ENCODE assay signal across 10 cellular contexts in genomic region chr11:77407613-77408012, GRCh38.
DNase-seq lines count a peak whose midpoint lies in the region; ATAC-seq, FAIRE-seq and TF ChIP-seq lines count a peak whose summit lies in the region.
"Had no signal": no experiment of that assay in that cellular context is flagged by ENCODE, and none has a peak within 500 bp of the region (broad histone marks: within the 10 kb centered on the region; RNA-seq: fewer than 3 reads in every experiment).

No MANE protein-coding gene starts in this region.

- H4K20me1 ChIP-seq in hepatocyte (ENCODE audit: insufficient read depth, poor library complexity, severe bottlenecking): peaks cover 7% of the 10 kb centered on the region

- FAIRE-seq in HTR-8/SVneo (lab: Jason Lieb, UNC): peak; percentile 63

- H3K9me3 ChIP-seq in hepatocyte (ENCODE audit: low read depth): no peaks in the 10 kb centered on the region
- H3K9me3 ChIP-seq in vagina: no peaks in the 10 kb centered on the region

- H3K79me2 ChIP-seq in hepatocyte: peaks cover 83% of the 10 kb centered on the region

- H3K27me3 ChIP-seq in hepatocyte: no peaks in the 10 kb centered on the region
- H3K27me3 ChIP-seq in vagina: no peaks in the 10 kb centered on the region

- no peak overlapping the region for H2AFZ ChIP-seq in hepatocyte

- 8% methylated on average over 4 of the region's 4 CpGs for WGBS in hepatocyte (ENCODE audit: low lambda C conversion rate, missing lambda C conversion rate)

- H3K36me3 ChIP-seq in hepatocyte (replicated peaks; ENCODE audit: insufficient read depth, low read depth) (no peaks in the 10 kb centered on the region), vagina (no peaks in the 10 kb centered on the region)

- H3K4me2 ChIP-seq in hepatocyte: peak overlapping the region; percentile 14

- peaks cover 21% of the 10 kb centered on the region for H3K4me1 ChIP-seq in hepatocyte (ENCODE audit: insufficient read depth)
- H3K4me1 ChIP-seq in vagina: peaks cover 37% of the 10 kb centered on the region

- no peaks in the 10 kb centered on the region for H3K9me2 ChIP-seq in hepatocyte (replicated peaks; ENCODE audit: insufficient read depth)

- no peak for TF ChIP-seq POLR2A in vagina (IDR thresholded peaks at IDR 0.05)

- DNase-seq in AG04449 (ENCODE audit: low read depth, low spot score) (peak; percentile 36), HTR-8/SVneo (ENCODE audit: insufficient read length, low spot score) (peak; percentile 76), T1000 (lab: John Stamatoyannopoulos, UW) (peak; percentile 31), hepatocyte (ENCODE audit: low spot score) (peak; percentile 69), T-helper 9 cell (no peak), vagina (ENCODE audit: extremely low spot score in 2 of 2) (no peak)
- no peak for DNase-seq in activated CD4-positive, alpha-beta T cell treated with anti-CD3 and anti-CD28 coated beads for 1 hour
- DNase-seq: foreskin melanocyte; stimulated activated naive CD8-positive, alpha-beta T cell treated with anti-CD3 and anti-CD28 coated beads, Interleukin-15, amount 100 ng/mL, for 72 hours had no signal

- intact Hi-C loops in vagina (cut with DNase I): no loop called here

- POLR2A ChIA-PET in AG04449 (lab: Yijun Ruan, JAX): interaction anchor here (0.6 to 1.2 kb wide), 2 partner anchors 16 to 30 kb away, joined by 3 to 5 read pairs; no protein-coding TSS in a partner anchor

- CTCF ChIA-PET in AG04449 (lab: Yijun Ruan, JAX): interaction anchor here (0.7 to 1.6 kb wide), 5 partner anchors 19 to 280 kb away, joined by 3 to 5 read pairs (median 3); partner anchors contain the start of gene MYO7A

- H3K27ac ChIP-seq in hepatocyte: peak overlapping the region; percentile 41
- H3K27ac ChIP-seq in vagina: no peak overlapping the region

- TF ChIP-seq CTCF in AG04449 (IDR thresholded peaks at IDR 0.05; ENCODE audit: insufficient read depth, low read length, missing control alignments) (no peak), hepatocyte (IDR thresholded peaks at IDR 0.05; ENCODE audit: poor library complexity) (no peak), vagina (IDR thresholded peaks at IDR 0.05) (no peak)

- ATAC-seq in HG03196 (IDR thresholded peaks at IDR 0.05; ENCODE audit: unreplicated experiment): no peak
- ATAC-seq: stimulated activated naive CD8-positive, alpha-beta T cell treated with anti-CD3 and anti-CD28 coated beads, Interleukin-15, amount 100 ng/mL, for 72 hours had no signal

- H3K4me3 ChIP-seq in AG04449 (ENCODE audit: low read depth, low read length) (no peak overlapping the region), hepatocyte (no peak overlapping the region), vagina (no peak overlapping the region)

Comparison
In these comparisons a context has a peak if more than half of its experiments do, and no peak if none do; other contexts are left out.
1. DNase-seq: peak in AG04449 (single experiment), HTR-8/SVneo (single experiment), T1000 (single experiment) and hepatocyte (single experiment); none in T-helper 9 cell (single experiment), activated CD4-positive, alpha-beta T cell treated with anti-CD3 and anti-CD28 coated beads for 1 hour (single experiment) and vagina (0 of 2).